ENCODE assay signal across 30 cellular contexts in the genomic region with DNA sequence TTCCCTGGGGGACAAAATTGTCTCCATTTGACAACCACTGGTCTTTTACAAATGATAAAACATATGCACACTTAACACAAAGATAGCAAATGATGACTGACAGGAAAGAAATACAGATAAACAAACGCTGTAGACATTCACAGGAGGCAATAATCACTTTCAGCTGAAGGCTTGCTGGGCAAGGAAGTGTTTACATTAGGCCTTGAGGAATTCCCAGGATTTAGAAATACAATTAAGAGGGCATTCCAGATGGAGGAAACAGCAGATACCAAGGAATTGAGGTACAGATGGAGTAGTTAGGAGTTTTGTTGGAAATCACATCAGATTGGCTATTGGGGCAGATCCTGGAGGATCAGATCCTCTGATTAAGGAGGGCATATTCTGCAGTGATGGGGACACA.
DNase-seq lines count a peak whose midpoint lies in the region; ATAC-seq, FAIRE-seq and TF ChIP-seq lines count a peak whose summit lies in the region.
"Had no signal": no experiment of that assay in that cellular context is flagged by ENCODE, and none has a peak within 500 bp of the region (broad histone marks: within the 10 kb centered on the region; RNA-seq: fewer than 3 reads in every experiment).

No MANE protein-coding gene starts in this region.

- DNase-seq in H7 = peak; percentile 7
- no peak for DNase-seq in WTC11 (ENCODE audit: low spot score)
- DNase-seq in fibroblast of the aortic adventitia (ENCODE audit: low read depth) = peak; percentile 35
- DNase-seq in progenitor cell of endocrine pancreas (ENCODE audit: low spot score, unreplicated experiment) = no peak
- no peak for DNase-seq in NCI-H446 (lab: John Stamatoyannopoulos, UW)
- DNase-seq in HTR-8/SVneo (ENCODE audit: insufficient read length, low spot score) = no peak
- DNase-seq: activated CD4-positive, alpha-beta T cell treated with anti-CD3 and anti-CD28 coated beads for 36 hours; activated CD8-positive, alpha-beta T cell treated with anti-CD3 and anti-CD28 coated beads, Interleukin-2, amount 10 ng/mL, durations not matched to agents 7 days and 5 days; activated naive CD4-positive, alpha-beta T cell treated with anti-CD3 and anti-CD28 coated beads, Interleukin-2, amount 50 U/mL, for 16 hours; amygdala; foreskin melanocyte; lower lobe of right lung; mucosa of descending colon; NCI-H2081; pancreas; Peyer's patch; retina; SIG-M5; stimulated activated naive B cell treated with anti-CD40 and anti-IgM and Interleukin-4, amounts not matched to agents 10 μg/mL and 1 μg/mL and 100 μg/mL, for 72 hours; substantia nigra; T-helper 9 cell; trophoblast cell had no signal

- H3K27me3 Mint-ChIP-seq in WTC11 (ENCODE audit: low read depth) (no peaks in the 10 kb centered on the region; the same call in 1 of the 2 replicates), progenitor cell of endocrine pancreas (no peaks in the 10 kb centered on the region)
- H3K27me3 Mint-ChIP-seq: activated CD4-positive, alpha-beta T cell treated with anti-CD3 and anti-CD28 coated beads for 36 hours; activated T-helper 17 cell treated with anti-CD3 and anti-CD28 coated beads, Interleukin-2, amount 50 U/mL, for 72 hours; stimulated activated naive B cell treated with anti-CD40 and anti-IgM and Interleukin-4, amounts not matched to agents 10 μg/mL and 1 μg/mL and 100 μg/mL, for 72 hours had no signal

- H3K36me3 ChIP-seq in H7 (replicated peaks; ENCODE audit: control insufficient read depth, insufficient read depth, low read length) = no peaks in the 10 kb centered on the region
- H3K36me3 ChIP-seq: BLaER1 treated with 17β-estradiol and CSF1 and Interleukin-3, amounts not matched to agents 10 nM and 100 nM; lower lobe of right lung; pancreas; Peyer's patch had no signal

- H3K9me3 Mint-ChIP-seq in WTC11 (peaks cover 13% of the 10 kb centered on the region), progenitor cell of endocrine pancreas (ENCODE audit: low read depth) (peaks cover 4% of the 10 kb centered on the region)
- H3K9me3 Mint-ChIP-seq: activated T-helper 17 cell treated with anti-CD3 and anti-CD28 coated beads, Interleukin-2, amount 50 U/mL, for 72 hours; natural killer cell treated with Interleukin-12 subunit alpha and Interleukin-12 subunit beta and Interleukin-15 and Interleukin-18, amount 100 ng/mL, for 72 hours had no signal

- no peaks in the 10 kb centered on the region for H3K27me3 ChIP-seq in H7 (ENCODE audit: control insufficient read depth, insufficient read depth, low read length)
- H3K27me3 ChIP-seq: BLaER1 treated with 17β-estradiol and CSF1 and Interleukin-3, amounts not matched to agents 10 nM and 100 nM; pancreas; Peyer's patch had no signal

- FAIRE-seq in HTR-8/SVneo (lab: Jason Lieb, UNC) = no peak
- FAIRE-seq: bronchial epithelial cell, GM12892, pancreas had no signal

- POLR2A ChIA-PET in WTC11 (lab: Charles Lee) = interaction anchor here (1.4 kb wide), 1 partner anchor 9 kb away, joined by 3 read pairs; no protein-coding TSS in a partner anchor

- H3K4me3 ChIP-seq in H7 (ENCODE audit: insufficient read depth, low read depth, low read length) = no peak overlapping the region
- no peak overlapping the region for H3K4me3 ChIP-seq in fibroblast of the aortic adventitia (ENCODE audit: low read depth, low read length)
- H3K4me3 ChIP-seq: BLaER1 treated with 17β-estradiol and CSF1 and Interleukin-3, amounts not matched to agents 10 nM and 100 nM; lower lobe of right lung; mucosa of descending colon; pancreas; Peyer's patch; skin epidermis had no signal

- H3K27ac Mint-ChIP-seq in WTC11 = no peak overlapping the region
- H3K27ac Mint-ChIP-seq in progenitor cell of endocrine pancreas = peak overlapping the region; percentile 29
- H3K27ac Mint-ChIP-seq: activated CD4-positive, alpha-beta T cell treated with anti-CD3 and anti-CD28 coated beads for 36 hours; activated CD8-positive, alpha-beta T cell treated with anti-CD3 and anti-CD28 coated beads, Interleukin-2, amount 10 ng/mL, durations not matched to agents 7 days and 5 days; activated T-helper 17 cell treated with anti-CD3 and anti-CD28 coated beads, Interleukin-2, amount 50 U/mL, for 72 hours; natural killer cell treated with Interleukin-12 subunit alpha and Interleukin-12 subunit beta and Interleukin-15 and Interleukin-18, amount 100 ng/mL, for 72 hours; stimulated activated naive B cell treated with anti-CD40 and anti-IgM and Interleukin-4, amounts not matched to agents 10 μg/mL and 1 μg/mL and 100 μg/mL, for 72 hours had no signal

- H3K4me1 Mint-ChIP-seq in WTC11 (peaks cover 30% of the 10 kb centered on the region), progenitor cell of endocrine pancreas (ENCODE audit: low read depth) (peaks cover 22% of the 10 kb centered on the region)
- H3K4me1 Mint-ChIP-seq: activated CD4-positive, alpha-beta T cell treated with anti-CD3 and anti-CD28 coated beads for 36 hours; activated T-helper 17 cell treated with anti-CD3 and anti-CD28 coated beads, Interleukin-2, amount 50 U/mL, for 72 hours; stimulated activated naive B cell treated with anti-CD40 and anti-IgM and Interleukin-4, amounts not matched to agents 10 μg/mL and 1 μg/mL and 100 μg/mL, for 72 hours had no signal

- ATAC-seq in WTC11 (peak; percentile 60), HG02623 (IDR thresholded peaks at IDR 0.05; ENCODE audit: unreplicated experiment) (no peak), GM21526 (IDR thresholded peaks at IDR 0.05; ENCODE audit: low FRiP score, unreplicated experiment) (no peak)
- ATAC-seq: activated CD4-positive, alpha-beta T cell treated with anti-CD3 and anti-CD28 coated beads for 36 hours; activated CD8-positive, alpha-beta T cell treated with anti-CD3 and anti-CD28 coated beads, Interleukin-2, amount 10 ng/mL, durations not matched to agents 7 days and 5 days; activated T-helper 17 cell treated with anti-CD3 and anti-CD28 coated beads, Interleukin-2, amount 50 U/mL, for 72 hours; lower lobe of right lung; mucosa of descending colon; natural killer cell treated with Interleukin-12 subunit alpha and Interleukin-12 subunit beta and Interleukin-15 and Interleukin-18, amount 100 ng/mL, for 72 hours; pancreas; stimulated activated naive B cell treated with anti-CD40 and anti-IgM and Interleukin-4, amounts not matched to agents 10 μg/mL and 1 μg/mL and 100 μg/mL, for 72 hours had no signal

- TF ChIP-seq CTCF in WTC11 (IDR thresholded peaks at IDR 0.05) (no peak), fibroblast of the aortic adventitia (IDR thresholded peaks at IDR 0.05; ENCODE audit: insufficient read depth, low read length) (no peak), progenitor cell of endocrine pancreas (IDR thresholded peaks at IDR 0.05; ENCODE audit: unreplicated experiment) (no peak)

- no peak overlapping the region for H3K4me3 Mint-ChIP-seq in WTC11
- H3K4me3 Mint-ChIP-seq in progenitor cell of endocrine pancreas (ENCODE audit: low read depth) = no peak overlapping the region
- H3K4me3 Mint-ChIP-seq: activated CD4-positive, alpha-beta T cell treated with anti-CD3 and anti-CD28 coated beads for 36 hours; activated CD8-positive, alpha-beta T cell treated with anti-CD3 and anti-CD28 coated beads, Interleukin-2, amount 10 ng/mL, durations not matched to agents 7 days and 5 days; activated T-helper 17 cell treated with anti-CD3 and anti-CD28 coated beads, Interleukin-2, amount 50 U/mL, for 72 hours; natural killer cell treated with Interleukin-12 subunit alpha and Interleukin-12 subunit beta and Interleukin-15 and Interleukin-18, amount 100 ng/mL, for 72 hours; stimulated activated naive B cell treated with anti-CD40 and anti-IgM and Interleukin-4, amounts not matched to agents 10 μg/mL and 1 μg/mL and 100 μg/mL, for 72 hours had no signal

- CTCF ChIA-PET in WTC11 (lab: Charles Lee) = interaction anchor here (1.6 kb wide), 1 partner anchor 312 kb away, joined by 3 read pairs; no protein-coding TSS in a partner anchor

- H3K36me3 Mint-ChIP-seq in WTC11 (peaks cover 5% of the 10 kb centered on the region; the same call in 1 of the 2 replicates), progenitor cell of endocrine pancreas (ENCODE audit: insufficient read depth) (no peaks in the 10 kb centered on the region)

TF ChIP-seq in WTC11, 78 proteins besides CTCF, POLR2A, EP300 and RAD21 (continues in another document):
- TF ChIP-seq, protein P1, sequence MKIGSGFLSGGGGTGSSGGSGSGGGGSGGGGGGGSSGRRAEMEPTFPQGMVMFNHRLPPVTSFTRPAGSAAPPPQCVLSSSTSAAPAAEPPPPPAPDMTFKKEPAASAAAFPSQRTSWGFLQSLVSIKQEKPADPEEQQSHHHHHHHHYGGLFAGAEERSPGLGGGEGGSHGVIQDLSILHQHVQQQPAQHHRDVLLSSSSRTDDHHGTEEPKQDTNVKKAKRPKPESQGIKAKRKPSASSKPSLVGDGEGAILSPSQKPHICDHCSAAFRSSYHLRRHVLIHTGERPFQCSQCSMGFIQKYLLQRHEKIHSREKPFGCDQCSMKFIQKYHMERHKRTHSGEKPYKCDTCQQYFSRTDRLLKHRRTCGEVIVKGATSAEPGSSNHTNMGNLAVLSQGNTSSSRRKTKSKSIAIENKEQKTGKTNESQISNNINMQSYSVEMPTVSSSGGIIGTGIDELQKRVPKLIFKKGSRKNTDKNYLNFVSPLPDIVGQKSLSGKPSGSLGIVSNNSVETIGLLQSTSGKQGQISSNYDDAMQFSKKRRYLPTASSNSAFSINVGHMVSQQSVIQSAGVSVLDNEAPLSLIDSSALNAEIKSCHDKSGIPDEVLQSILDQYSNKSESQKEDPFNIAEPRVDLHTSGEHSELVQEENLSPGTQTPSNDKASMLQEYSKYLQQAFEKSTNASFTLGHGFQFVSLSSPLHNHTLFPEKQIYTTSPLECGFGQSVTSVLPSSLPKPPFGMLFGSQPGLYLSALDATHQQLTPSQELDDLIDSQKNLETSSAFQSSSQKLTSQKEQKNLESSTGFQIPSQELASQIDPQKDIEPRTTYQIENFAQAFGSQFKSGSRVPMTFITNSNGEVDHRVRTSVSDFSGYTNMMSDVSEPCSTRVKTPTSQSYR (CRISPR knock-in tag; IDR thresholded peaks at IDR 0.05) = no peak
- no peak for TF ChIP-seq MYBL2 (CRISPR knock-in tag; IDR thresholded peaks at IDR 0.05)
- no peak for TF ChIP-seq ZNF317 (CRISPR knock-in tag; IDR thresholded peaks at IDR 0.05; ENCODE audit: borderline replicate concordance, low read depth)
- TF ChIP-seq, protein P2, sequence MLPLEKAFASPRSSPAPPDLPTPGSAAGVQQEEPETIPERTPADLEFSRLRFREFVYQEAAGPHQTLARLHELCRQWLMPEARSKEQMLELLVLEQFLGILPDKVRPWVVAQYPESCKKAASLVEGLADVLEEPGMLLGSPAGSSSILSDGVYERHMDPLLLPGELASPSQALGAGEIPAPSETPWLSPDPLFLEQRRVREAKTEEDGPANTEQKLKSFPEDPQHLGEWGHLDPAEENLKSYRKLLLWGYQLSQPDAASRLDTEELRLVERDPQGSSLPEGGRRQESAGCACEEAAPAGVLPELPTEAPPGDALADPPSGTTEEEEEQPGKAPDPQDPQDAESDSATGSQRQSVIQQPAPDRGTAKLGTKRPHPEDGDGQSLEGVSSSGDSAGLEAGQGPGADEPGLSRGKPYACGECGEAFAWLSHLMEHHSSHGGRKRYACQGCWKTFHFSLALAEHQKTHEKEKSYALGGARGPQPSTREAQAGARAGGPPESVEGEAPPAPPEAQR (CRISPR knock-in tag; IDR thresholded peaks at IDR 0.05) = no peak

Comparison
In these comparisons a context has a peak if more than half of its experiments do, and no peak if none do; other contexts are left out.
1. DNase-seq: peak in H7 (single experiment) and fibroblast of the aortic adventitia (single experiment); none in WTC11 (single experiment), progenitor cell of endocrine pancreas (single experiment), NCI-H446 (0 of 2) and HTR-8/SVneo (single experiment).